ENCODE assay signal across 2 cellular contexts in genomic region chr11:65530157-65530496, GRCh38.
TF ChIP-seq lines count a peak whose summit lies in the region.

No MANE protein-coding gene starts in this region.

TF ChIP-seq in GM12878, 131 proteins besides CTCF, POLR2A, EP300 and RAD21:
- TF ChIP-seq SMAD1 (IDR thresholded peaks at IDR 0.05; ENCODE audit: low read depth, partially characterized antibody) (no peak), SPI1 (IDR thresholded peaks at IDR 0.05; ENCODE audit: borderline replicate concordance, insufficient read depth, low read depth, low read length) (no peak), HDAC2 (IDR thresholded peaks at IDR 0.05) (no peak), ASH2L (IDR thresholded peaks at IDR 0.05; ENCODE audit: borderline replicate concordance, low read depth) (no peak), FOXM1 (IDR thresholded peaks at IDR 0.05; ENCODE audit: low read depth, low read length) (no peak)

TF ChIP-seq in HEK293T, 16 proteins besides CTCF, POLR2A, EP300 and RAD21:
- TF ChIP-seq ZNF384 (IDR thresholded peaks at IDR 0.05) (no peak), CTBP1 (IDR thresholded peaks at IDR 0.05; ENCODE audit: borderline replicate concordance) (no peak), HDGF (IDR thresholded peaks at IDR 0.05; ENCODE audit: borderline replicate concordance) (no peak), LEF1 (IDR thresholded peaks at IDR 0.05; ENCODE audit: borderline replicate concordance) (no peak), NFRKB (IDR thresholded peaks at IDR 0.05) (no peak), SP1 (IDR thresholded peaks at IDR 0.05) (no peak), SUZ12 (IDR thresholded peaks at IDR 0.05) (no peak), BHLHE40 (IDR thresholded peaks at IDR 0.05; ENCODE audit: borderline replicate concordance) (no peak)
